8 cellular contexts compared by ENCODE assay signal in the genomic region with DNA sequence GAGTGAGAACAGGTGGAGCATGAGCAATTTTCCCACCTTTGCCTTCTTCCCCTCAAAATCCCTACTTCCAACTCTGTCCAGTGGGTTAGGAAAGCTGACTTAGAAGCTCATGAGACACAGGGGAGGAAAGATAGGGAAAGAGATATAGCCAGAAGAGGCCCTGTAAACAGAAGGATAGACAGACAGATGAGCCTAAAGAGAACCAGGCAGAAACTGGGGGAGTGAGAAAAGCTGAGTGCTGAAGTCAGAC. TPM values are rescaled to one million over a fixed set of nuclear protein-coding genes. Genes with fewer than 3 reads are reported as not detected.
A peak's percentile ranks its signal among the peaks of the same experiment; 100 is the strongest.
DNase-seq lines count a peak whose midpoint lies in the region; ATAC-seq and TF ChIP-seq lines count a peak whose summit lies in the region.
"Had no signal": no experiment of that assay in that cellular context is flagged by ENCODE, and none has a peak within 500 bp of the region (broad histone marks: within the 10 kb centered on the region; RNA-seq: fewer than 3 reads in every experiment).

No MANE protein-coding gene starts in this region.

- H3K9me3 ChIP-seq in AG04450 (ENCODE audit: control insufficient read depth, insufficient read depth, low read length): peaks cover 6% of the 10 kb centered on the region; the same call in 1 of the 2 replicates
- no peaks in the 10 kb centered on the region for H3K9me3 ChIP-seq in ovary

- CTCF ChIA-PET in AG04450 (lab: Charles Lee): interaction anchor here (0.8 to 8.1 kb wide), 9 partner anchors 8 to 420 kb away, joined by 3 to 181 read pairs (median 9); partner anchors contain the start of genes AJUBA, CDH24 and PRMT5

- H3K36me3 ChIP-seq in ovary: no peaks in the 10 kb centered on the region

- no peaks in the 10 kb centered on the region for H3K36me3 Mint-ChIP-seq in activated T-helper 17 cell treated with anti-CD3 and anti-CD28 coated beads, Interleukin-2, amount 50 U/mL, for 72 hours (ENCODE audit: low read depth)
- peaks cover 22% of the 10 kb centered on the region for H3K36me3 Mint-ChIP-seq in mesothelial cell of epicardium

- peaks cover 12% of the 10 kb centered on the region for H3K4me1 ChIP-seq in ovary (ENCODE audit: insufficient read depth)

- no peaks in the 10 kb centered on the region for H3K9me3 Mint-ChIP-seq in activated T-helper 17 cell treated with anti-CD3 and anti-CD28 coated beads, Interleukin-2, amount 50 U/mL, for 72 hours
- H3K9me3 Mint-ChIP-seq in mesothelial cell of epicardium: no peaks in the 10 kb centered on the region

- ATAC-seq in activated T-helper 17 cell treated with anti-CD3 and anti-CD28 coated beads, Interleukin-2, amount 50 U/mL, for 72 hours (replicated peaks): no peak

- TF ChIP-seq EP300 in ovary (IDR thresholded peaks at IDR 0.05): no peak

- no peaks in the 10 kb centered on the region for H3K27me3 Mint-ChIP-seq in activated T-helper 17 cell treated with anti-CD3 and anti-CD28 coated beads, Interleukin-2, amount 50 U/mL, for 72 hours
- no peaks in the 10 kb centered on the region for H3K27me3 Mint-ChIP-seq in mesothelial cell of epicardium (ENCODE audit: low read depth)

- intact Hi-C loops in ovary (cut with DNase I): no loop called here

- no peak overlapping the region for H3K4me3 Mint-ChIP-seq in activated T-helper 17 cell treated with anti-CD3 and anti-CD28 coated beads, Interleukin-2, amount 50 U/mL, for 72 hours
- peak overlapping the region; percentile 46 for H3K4me3 Mint-ChIP-seq in mesothelial cell of epicardium

- peak overlapping the region; percentile 46 for H3K27ac Mint-ChIP-seq in activated T-helper 17 cell treated with anti-CD3 and anti-CD28 coated beads, Interleukin-2, amount 50 U/mL, for 72 hours
- H3K27ac Mint-ChIP-seq in mesothelial cell of epicardium: peak overlapping the region; percentile 100

- H3K4me3 ChIP-seq in AG04450 (ENCODE audit: low read depth, low read length) (peak overlapping the region; percentile 15; the same call in 1 of the 2 replicates), ovary (no peak overlapping the region)

- POLR2A ChIA-PET in AG04450 (lab: Yijun Ruan, JAX): interaction anchor here (0.7 to 2.8 kb wide), 10 partner anchors 10 to 273 kb away, joined by 3 to 12 read pairs (median 4); partner anchors contain the start of genes ACIN1, C14orf119, HAUS4 and LRP10

- TF ChIP-seq POLR2A in ovary (IDR thresholded peaks at IDR 0.05): no peak

- peaks cover 8% of the 10 kb centered on the region for H3K4me1 Mint-ChIP-seq in activated T-helper 17 cell treated with anti-CD3 and anti-CD28 coated beads, Interleukin-2, amount 50 U/mL, for 72 hours
- H3K4me1 Mint-ChIP-seq in mesothelial cell of epicardium: peaks cover 52% of the 10 kb centered on the region

- TF ChIP-seq CTCF in AG04450 (IDR thresholded peaks at IDR 0.05; ENCODE audit: low read depth, low read length): no peak
- TF ChIP-seq CTCF in mesothelial cell of epicardium (IDR thresholded peaks at IDR 0.05; ENCODE audit: unreplicated experiment): no peak
- TF ChIP-seq CTCF in ovary (IDR thresholded peaks at IDR 0.05): no peak

- H3K27ac ChIP-seq in AG04450 (ENCODE audit: low read depth, low read length): peak overlapping the region; percentile 69
- H3K27ac ChIP-seq in ovary: peak overlapping the region in 1 of 2 donors; percentile 28

- H3K27me3 ChIP-seq in AG04450 (ENCODE audit: control insufficient read depth, insufficient read depth, low read length) (no peaks in the 10 kb centered on the region), ovary (no peaks in the 10 kb centered on the region)

- DNase-seq in AG04450 (ENCODE audit: low read depth, low spot score) (no peak), mesothelial cell of epicardium (ENCODE audit: low spot score in 2 of 2, unreplicated experiment in 2 of 2) (no peak), ovary (no peak), NCI-H128 (lab: John Stamatoyannopoulos, UW; ENCODE audit: unreplicated experiment) (no peak), NCI-H1105 (lab: John Stamatoyannopoulos, UW) (no peak)
- DNase-seq: activated effector memory CD4-positive, alpha-beta T cell treated with anti-CD3 and anti-CD28 coated beads, Interleukin-2, amount 50 U/mL, for 16 hours; COR-L47 had no signal

RNA-seq across cellular contexts. Expression of gene AJUBA, which starts 5.0 kb away (rescaled TPM):
- 77.0 and 82.9 TPM in 2 replicates for polyA plus RNA-seq in AG04450 (2011; rRNA removed)
- 121 and 131 TPM in 2 replicates for polyA minus RNA-seq in AG04450 (2011; rRNA and poly(A)+ RNA removed)
- total RNA-seq in activated T-helper 17 cell treated with anti-CD3 and anti-CD28 coated beads, Interleukin-2, amount 50 U/mL, for 72 hours: 1 to 10 TPM; 1.1 to 7.5 TPM
- 108 to 110 TPM (median 109 TPM) in 3 replicates for total RNA-seq in mesothelial cell of epicardium
- 10 to 100 TPM; 13.7 to 34.5 (median 19.1) TPM for total RNA-seq in ovary
- polyA plus RNA-seq in ovary: 10 to 100 TPM; 11.2 to 21.1 TPM

RNA-seq across cellular contexts. Expression of gene HAUS4, which starts 20.5 kb away (rescaled TPM):
- polyA plus RNA-seq in AG04450 (2011; rRNA removed) (22.7 and 25.4 TPM in 2 replicates), ovary (10 to 100 TPM; 55.6 to 58.4 TPM)
- 11.1 and 18.0 TPM in 2 replicates for polyA minus RNA-seq in AG04450 (2011; rRNA and poly(A)+ RNA removed)
- total RNA-seq in activated T-helper 17 cell treated with anti-CD3 and anti-CD28 coated beads, Interleukin-2, amount 50 U/mL, for 72 hours: 10 to 100 TPM; 60.6 to 78.5 TPM
- total RNA-seq in mesothelial cell of epicardium (32.7 to 33.2 TPM (median 33.0 TPM) in 3 replicates), ovary (100 to 1,000 TPM in 1 of 7 donors, 10 to 100 TPM in 6; 31.6 to 111 (median 41.6) TPM)

RNA-seq across cellular contexts. Expression of gene C14orf93, which starts 32.6 kb away (rescaled TPM):
- polyA plus RNA-seq in AG04450 (2011; rRNA removed): 7.8 and 8.4 TPM in 2 replicates
- polyA minus RNA-seq in AG04450 (2011; rRNA and poly(A)+ RNA removed): 9.9 and 18.3 TPM in 2 replicates
- 1 to 10 TPM; 8.5 to 9.6 TPM for total RNA-seq in activated T-helper 17 cell treated with anti-CD3 and anti-CD28 coated beads, Interleukin-2, amount 50 U/mL, for 72 hours
- total RNA-seq in mesothelial cell of epicardium: 14.0 to 15.1 TPM (median 14.9 TPM) in 3 replicates
- 10 to 100 TPM in 4 of 7 donors, 1 to 10 TPM in 3; 7.2 to 11.8 (median 10.2) TPM for total RNA-seq in ovary
- polyA plus RNA-seq in ovary: 10 to 100 TPM; 12.1 to 12.7 TPM

RNA-seq across cellular contexts. Expression of gene PRMT5, which starts 48.2 kb away (rescaled TPM):
- polyA plus RNA-seq in AG04450 (2011; rRNA removed) (125 and 133 TPM in 2 replicates), ovary (100 to 1,000 TPM in 1 of 2 donors, 10 to 100 TPM in 1; 40.2 to 109 TPM)
- 144 and 157 TPM in 2 replicates for polyA minus RNA-seq in AG04450 (2011; rRNA and poly(A)+ RNA removed)
- 100 to 1,000 TPM in 1 of 2 donors, 10 to 100 TPM in 1; 61.7 to 127 TPM for total RNA-seq in activated T-helper 17 cell treated with anti-CD3 and anti-CD28 coated beads, Interleukin-2, amount 50 U/mL, for 72 hours
- total RNA-seq in mesothelial cell of epicardium (86.2 to 89.8 TPM (median 86.2 TPM) in 3 replicates), ovary (10 to 100 TPM; 37.6 to 92.3 (median 65.4) TPM)

RNA-seq across cellular contexts. Expression of gene PSMB5, which starts 57.3 kb away (rescaled TPM):
- polyA plus RNA-seq in AG04450 (2011; rRNA removed) (282 and 292 TPM in 2 replicates), ovary (100 to 1,000 TPM in 1 of 2 donors, 10 to 100 TPM in 1; 79.9 to 112 TPM)
- polyA minus RNA-seq in AG04450 (2011; rRNA and poly(A)+ RNA removed): 170 and 211 TPM in 2 replicates
- total RNA-seq in activated T-helper 17 cell treated with anti-CD3 and anti-CD28 coated beads, Interleukin-2, amount 50 U/mL, for 72 hours: 100 to 1,000 TPM in 1 of 2 donors, 10 to 100 TPM in 1; 85.8 to 151 TPM
- total RNA-seq in mesothelial cell of epicardium (121 to 124 TPM (median 123 TPM) in 3 replicates), ovary (100 to 1,000 TPM in 1 of 7 donors, 10 to 100 TPM in 6; 65.3 to 144 (median 77.4) TPM)
